ENCODE assay signal across 8 cellular contexts in the genomic region with DNA sequence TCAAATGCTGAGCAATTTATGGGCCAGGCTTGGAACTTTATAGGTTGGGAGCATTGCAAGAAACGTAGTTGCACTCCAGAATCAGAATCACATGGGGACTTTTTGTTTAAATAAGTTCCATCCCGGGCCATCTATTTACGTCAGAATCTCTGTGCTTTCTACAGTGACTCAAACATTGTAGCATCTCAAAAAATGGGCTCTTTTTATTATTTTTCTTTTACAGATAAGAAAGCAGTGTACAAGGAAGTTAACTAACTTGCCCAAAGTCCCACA. TPM values are rescaled to one million over a fixed set of nuclear protein-coding genes. Genes with fewer than 3 reads are reported as not detected.
A peak's percentile ranks its signal among the peaks of the same experiment; 100 is the strongest.
DNase-seq lines count a peak whose midpoint lies in the region; ATAC-seq and TF ChIP-seq lines count a peak whose summit lies in the region.

No MANE protein-coding gene starts in this region.

- intact Hi-C loops in IMR-90 (cut with micrococcal nuclease) = loop anchor here (1.0 to 10.0 kb wide), 7 partner anchors 170 to 745 kb away; a partner anchor contains a TSS
- intact Hi-C loops in left lung (cut with DNase I) = loop anchor here in 1 of 2 donors (10.0 kb wide), 1 partner anchor 175 kb away; a partner anchor contains a TSS

- peak overlapping the region; percentile 85 for H3K4me2 ChIP-seq in IMR-90 (ENCODE audit: low read depth, low read length)

- peak overlapping the region; percentile 75 for H2BK5ac ChIP-seq in IMR-90 (ENCODE audit: low read depth, low read length, poor library complexity, severe bottlenecking)

- peak overlapping the region; percentile 48 for H3K4me3 ChIP-seq in IMR-90 (ENCODE audit: insufficient read depth, low read depth, low read length)
- H3K4me3 ChIP-seq in left lung = peak overlapping the region; percentile 35 to 39

- H3K9me1 ChIP-seq in IMR-90 (ENCODE audit: insufficient read depth, low read length) = no peaks in the 10 kb centered on the region

- H4K8ac ChIP-seq in IMR-90 (ENCODE audit: low read depth in 2 of 2, low read length in 2 of 2) = peak overlapping the region; percentile 84 to 99

- peak; percentile 91 for DNase-seq in IMR-90
- DNase-seq in dedifferentiated amniotic fluid mesenchymal stem cell (ENCODE audit: extremely low spot score) = peak; percentile 67
- no peak for DNase-seq in left lung
- no peak for DNase-seq in HPDE6-E6E7 (ENCODE audit: extremely low spot score)
- DNase-seq in stimulated activated naive CD8-positive, alpha-beta T cell treated with anti-CD3 and anti-CD28 coated beads, Interleukin-15, Interleukin-2, amounts not matched to agents 100 U/mL and 50 U/mL, for 24 hours = no peak
- no peak for DNase-seq in NCI-H2029 (lab: John Stamatoyannopoulos, UW)

- TF ChIP-seq RAD21 in IMR-90 (IDR thresholded peaks at IDR 0.05; ENCODE audit: low read length) = no peak

- CTCF ChIA-PET in IMR-90 (lab: Yijun Ruan, JAX) = interaction anchor here (0.6 to 1.8 kb wide), 10 partner anchors 9 to 476 kb away, joined by 3 to 10 read pairs (median 4); a partner anchor contains a TSS

- peak overlapping the region; percentile 93 for H3K18ac ChIP-seq in IMR-90 (ENCODE audit: low read depth, low read length)

- H2BK20ac ChIP-seq in IMR-90 (ENCODE audit: low read depth, low read length) = peak overlapping the region; percentile 89; the same call in 1 of the 2 replicates

- peak overlapping the region; percentile 98 for H4K91ac ChIP-seq in IMR-90 (ENCODE audit: insufficient read depth, low read depth, low read length)

- H3K23ac ChIP-seq in IMR-90 (ENCODE audit: low read depth, low read length) = peak overlapping the region; percentile 89; the same call in 1 of the 2 replicates

- H3K14ac ChIP-seq in IMR-90 (replicated peaks; ENCODE audit: low read depth, low read length) = peak overlapping the region; percentile 98; the same call in 1 of the 2 replicates

- H3K36me3 ChIP-seq in IMR-90 (ENCODE audit: control insufficient read depth, insufficient read depth, low read length) = peaks cover 10% of the 10 kb centered on the region; the same call in 1 of the 2 replicates
- no peaks in the 10 kb centered on the region for H3K36me3 ChIP-seq in left lung

- peaks cover 9 to 26% of the 10 kb centered on the region in 2 experiments; a peak in 3 of 4 replicates for H3K79me1 ChIP-seq in IMR-90 (ENCODE audit: low read depth in 1 of 2, low read length in 2 of 2)

- no peak for TF ChIP-seq POLR2A in IMR-90 (IDR thresholded peaks at IDR 0.05; ENCODE audit: low read depth, low read length)

- in situ Hi-C loops in IMR-90 (cut with MboI; ENCODE audit: low sequenced_read_pairs) = loop anchor here (10.0 to 25.0 kb wide), 4 partner anchors 325 to 732 kb away; no protein-coding TSS in a partner anchor

- TF ChIP-seq CTCF in IMR-90 (conservative IDR thresholded peaks at IDR 0.05; ENCODE audit: low read depth, low read length) = no peak
- no peak for TF ChIP-seq CTCF in left lung (IDR thresholded peaks at IDR 0.05)

- dilution Hi-C loops in IMR-90 (cut with HindIII; ENCODE audit: low sequenced_read_pairs, unreplicated experiment) = no loop called here

- WGBS in IMR-90 (ENCODE audit: extremely low coverage in 2 of 2, insufficient read length in 1 of 2), 2 experiments = no CpG with 5 or more reads among the region's 3 CpGs

- H2AK9ac ChIP-seq in IMR-90 (replicated peaks; ENCODE audit: low read depth, low read length, poor library complexity) = peak overlapping the region; percentile 19

- peak overlapping the region; percentile 71; the same call in 2 of the 3 replicates for H2BK15ac ChIP-seq in IMR-90 (ENCODE audit: low read depth, low read length)

- H3K27me3 ChIP-seq in IMR-90 (ENCODE audit: control insufficient read depth, insufficient read depth, low read length) = no peaks in the 10 kb centered on the region
- no peaks in the 10 kb centered on the region for H3K27me3 ChIP-seq in left lung

- no peak overlapping the region; the same call in 1 of the 2 replicates for H3K56ac ChIP-seq in IMR-90 (ENCODE audit: extremely low read depth, insufficient read depth, low read length)

- peak; percentile 40; the same call in 1 of the 2 replicates for ATAC-seq in IMR-90 (ENCODE audit: low read depth)
- ATAC-seq in left lung = no peak
- ATAC-seq in stimulated activated naive CD8-positive, alpha-beta T cell treated with anti-CD3 and anti-CD28 coated beads, Interleukin-15, Interleukin-2, amounts not matched to agents 100 U/mL and 50 U/mL, for 24 hours = no peak
- ATAC-seq in HG03108 (IDR thresholded peaks at IDR 0.05; ENCODE audit: unreplicated experiment) = no peak

- H4K5ac ChIP-seq in IMR-90 (ENCODE audit: low read depth, low read length) = peak overlapping the region; percentile 91

- no TSS peak for BruUV-seq in IMR-90 (replicated peaks; lab: Mats Ljungman, UMichigan)

- H3K9ac ChIP-seq in IMR-90 (ENCODE audit: low read depth, low read length) = peak overlapping the region; percentile 82

- H3K9me3 ChIP-seq in IMR-90 (ENCODE audit: control insufficient read depth, insufficient read depth, low read length) (no peaks in the 10 kb centered on the region; the same call in 1 of the 2 replicates), left lung (no peaks in the 10 kb centered on the region)

- POLR2A ChIA-PET in IMR-90 (lab: Charles Lee; ENCODE audit: unreplicated experiment) = interaction anchor here (1.1 kb wide), 1 partner anchor 10 kb away, joined by 8 read pairs; a partner anchor contains a TSS

- H2BK120ac ChIP-seq in IMR-90 (ENCODE audit: low read depth, low read length) = peak overlapping the region; percentile 98

- peak overlapping the region; percentile 99 for H3K4ac ChIP-seq in IMR-90 (ENCODE audit: low read depth, low read length)

- no peaks in the 10 kb centered on the region for H4K20me1 ChIP-seq in IMR-90 (ENCODE audit: insufficient read depth, low read length)

- H3K4me1 ChIP-seq in IMR-90 (ENCODE audit: control insufficient read depth, insufficient read depth, low read length) = peaks cover 9% of the 10 kb centered on the region
- H3K4me1 ChIP-seq in left lung = no peaks in the 10 kb centered on the region

- H2AFZ ChIP-seq in IMR-90 (replicated peaks; ENCODE audit: low read length, poor library complexity) = peak overlapping the region; percentile 95

- no peak overlapping the region; the same call in 1 of the 2 replicates for H2AK5ac ChIP-seq in IMR-90 (ENCODE audit: low read depth, low read length)

- H3K27ac ChIP-seq in IMR-90 (ENCODE audit: insufficient read depth, low read length) = peak overlapping the region; percentile 94
- peak overlapping the region; percentile 51 to 53 for H3K27ac ChIP-seq in left lung
- H3K27ac ChIP-seq in temporal lobe (ENCODE audit: low read depth, low read length) = peak overlapping the region; percentile 83

TF ChIP-seq in IMR-90, 13 proteins besides CTCF, POLR2A, EP300 and RAD21:
- TF ChIP-seq BHLHE40 (IDR thresholded peaks at IDR 0.05; ENCODE audit: low read depth, low read length) (no peak), FOS (IDR thresholded peaks at IDR 0.05; ENCODE audit: low read depth, low read length) (0 out of 2 replicates have a peak, but pooled peaks have one; percentile 4), RFX5 (IDR thresholded peaks at IDR 0.05; ENCODE audit: low read depth, low read length) (no peak), MAFK (IDR thresholded peaks at IDR 0.05; ENCODE audit: low read depth, low read length) (no peak), MAZ (IDR thresholded peaks at IDR 0.05; ENCODE audit: borderline replicate concordance, low read depth, low read length) (no peak), NFE2L2 (IDR thresholded peaks at IDR 0.05; ENCODE audit: low read depth, low read length) (no peak)
- TF ChIP-seq, protein P1, sequence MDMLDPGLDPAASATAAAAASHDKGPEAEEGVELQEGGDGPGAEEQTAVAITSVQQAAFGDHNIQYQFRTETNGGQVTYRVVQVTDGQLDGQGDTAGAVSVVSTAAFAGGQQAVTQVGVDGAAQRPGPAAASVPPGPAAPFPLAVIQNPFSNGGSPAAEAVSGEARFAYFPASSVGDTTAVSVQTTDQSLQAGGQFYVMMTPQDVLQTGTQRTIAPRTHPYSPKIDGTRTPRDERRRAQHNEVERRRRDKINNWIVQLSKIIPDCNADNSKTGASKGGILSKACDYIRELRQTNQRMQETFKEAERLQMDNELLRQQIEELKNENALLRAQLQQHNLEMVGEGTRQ (IDR thresholded peaks at IDR 0.05; ENCODE audit: low read depth, low read length) = peak; percentile 42; the same call in 1 of the 2 replicates

RNA-seq across cellular contexts. Expression of a gene that starts 10.2 kb away (rescaled TPM):
- total RNA-seq in IMR-90 (2012; rRNA removed) (21.9 and 26.3 TPM in 2 replicates), left lung (10 to 100 TPM; 22.8 to 25.0 TPM), temporal lobe (26.3 TPM)
- polyA plus RNA-seq in IMR-90 (2012; rRNA removed) = 16.7 and 20.8 TPM in 2 replicates
- polyA plus RNA-seq in IMR-90 (2012; cell fraction: cytosol; rRNA removed) = 4.7 and 14.8 TPM in 2 replicates
- 5.9 and 31.6 TPM in 2 replicates for polyA plus RNA-seq in IMR-90 (2012; cell fraction: nucleus; rRNA removed; ENCODE audit: low replicate concordance)

RNA-seq across cellular contexts. Expression of a gene that starts 52.0 kb away (rescaled TPM):
- total RNA-seq in IMR-90 (2012; rRNA removed) (0.18 and 0.28 TPM in 2 replicates), left lung (10 to 100 TPM in 1 of 2 donors, 1 to 10 TPM in 1; 2.1 to 13.1 TPM), temporal lobe (0.25 TPM)
- polyA plus RNA-seq in IMR-90 (2012; rRNA removed) = 0.12 and 0.23 TPM in 2 replicates
- 0.01 and 0.10 TPM in 2 replicates for polyA plus RNA-seq in IMR-90 (2012; cell fraction: cytosol; rRNA removed)
- polyA plus RNA-seq in IMR-90 (2012; cell fraction: nucleus; rRNA removed; ENCODE audit: low replicate concordance) = 0.10 TPM in 1 of 2 replicates, not detected in the other

Comparison
In these comparisons a context has a peak if more than half of its experiments do, and no peak if none do; other contexts are left out.
1. DNase-seq: peak in IMR-90 (single experiment) and dedifferentiated amniotic fluid mesenchymal stem cell (single experiment); none in left lung (0 of 2), HPDE6-E6E7 (single experiment), stimulated activated naive CD8-positive, alpha-beta T cell treated with anti-CD3 and anti-CD28 coated beads, Interleukin-15, Interleukin-2, amounts not matched to agents 100 U/mL and 50 U/mL, for 24 hours (single experiment) and NCI-H2029 (single experiment).
2. Peak in every context shown above with its lines, with median percentiles within 50 percentile points of each other: H3K27ac ChIP-seq.